1 cellular context compared by ENCODE assay signal in the genomic region with DNA sequence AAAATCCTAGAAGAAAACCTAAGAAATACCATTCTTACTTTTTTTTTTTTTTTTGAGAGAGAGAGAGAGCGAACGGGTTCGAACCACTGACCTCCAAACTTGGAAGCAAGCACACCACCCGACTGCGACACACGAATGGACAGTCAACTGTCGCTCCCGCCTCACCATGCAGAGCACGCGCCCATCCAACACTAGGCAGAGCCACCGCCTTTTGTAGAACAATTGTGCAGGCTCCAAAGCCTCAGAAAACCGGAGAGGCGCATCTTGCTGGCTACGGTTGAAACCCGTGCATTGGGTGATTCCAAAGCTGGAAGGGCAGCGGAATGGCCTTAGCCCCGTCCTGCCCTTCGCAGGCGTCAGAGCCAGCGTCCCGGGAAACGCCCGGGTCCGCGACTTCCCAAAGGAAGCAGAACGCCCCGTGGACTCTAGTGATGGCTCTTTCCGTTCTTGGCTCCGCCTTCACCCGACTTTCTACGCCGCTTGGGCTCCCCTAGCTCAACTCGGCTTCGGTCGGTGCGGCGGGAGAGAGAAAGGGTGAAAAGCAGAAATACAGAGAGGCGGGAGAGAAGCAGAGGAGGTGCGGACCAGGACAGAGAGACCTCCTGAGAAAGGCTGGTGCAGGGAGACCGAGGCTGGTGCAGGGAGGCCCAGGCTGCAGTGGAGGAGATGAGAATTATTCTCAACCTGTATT.
TF ChIP-seq lines count a peak whose summit lies in the region.

No MANE protein-coding gene starts in this region.

TF ChIP-seq in IMR-90, 13 proteins besides CTCF, POLR2A, EP300 and RAD21 (continued from another document):
- no peak for TF ChIP-seq BHLHE40 (IDR thresholded peaks at IDR 0.05; ENCODE audit: low read depth, low read length)
TF ChIP-seq in IMR-90: peak in this region for 0.
